Comparison of ENCODE assay signal across 8 cellular contexts in genomic region chr16:28193530-28194423, GRCh38. TPM values are rescaled to one million over a fixed set of nuclear protein-coding genes. Genes with fewer than 3 reads are reported as not detected.
A peak's percentile ranks its signal among the peaks of the same experiment; 100 is the strongest.
DNase-seq lines count a peak whose midpoint lies in the region; ATAC-seq and TF ChIP-seq lines count a peak whose summit lies in the region.

No MANE protein-coding gene starts in this region.

- ATAC-seq in GM19438 (IDR thresholded peaks at IDR 0.05; ENCODE audit: low read depth, unreplicated experiment) (peak; percentile 29), memory B cell (ENCODE audit: low read depth) (peak; percentile 4)

- TF ChIP-seq CTCF in AG10803 (conservative IDR thresholded peaks at IDR 0.05; ENCODE audit: low read length), result no peak
- no peak for TF ChIP-seq CTCF in MM.1S (IDR thresholded peaks at IDR 0.05; ENCODE audit: low read length)

- no peak overlapping the region for H3K4me2 ChIP-seq in MM.1S (ENCODE audit: low read depth, low read length)

- H3K4me3 Mint-ChIP-seq in activated naive CD8-positive, alpha-beta T cell treated with anti-CD3 and anti-CD28 coated beads for 36 hours, result peak overlapping the region; percentile 74
- H3K4me3 Mint-ChIP-seq in memory B cell, result peak overlapping the region; percentile 77

- no peak overlapping the region for H2AFZ ChIP-seq in MM.1S (ENCODE audit: low read length)

- peak overlapping the region; percentile 91 for H3K27ac Mint-ChIP-seq in activated naive CD8-positive, alpha-beta T cell treated with anti-CD3 and anti-CD28 coated beads for 36 hours
- H3K27ac Mint-ChIP-seq in memory B cell, result peak overlapping the region; percentile 96

- peak; percentile 98 for DNase-seq in AG10803 (ENCODE audit: low read depth)
- peak; percentile 56 for DNase-seq in activated naive CD8-positive, alpha-beta T cell treated with anti-CD3 and anti-CD28 coated beads for 36 hours
- DNase-seq in memory B cell (ENCODE audit: low spot score in 2 of 2), result no peak
- DNase-seq in anterior cingulate cortex (lab: John Stamatoyannopoulos, UW), result no peak
- DNase-seq in MV-4-11 (lab: John Stamatoyannopoulos, UW), result no peak
- DNase-seq in MM.1S, result no peak

- peak overlapping the region; percentile 21 for H3K4me3 ChIP-seq in AG10803 (ENCODE audit: low read length)
- no peak overlapping the region for H3K4me3 ChIP-seq in HUES48 (ENCODE audit: low read depth, low read length)
- H3K4me3 ChIP-seq in MM.1S (ENCODE audit: low read length), result no peak overlapping the region

- no peaks in the 10 kb centered on the region for H3K9me3 Mint-ChIP-seq in activated naive CD8-positive, alpha-beta T cell treated with anti-CD3 and anti-CD28 coated beads for 36 hours
- no peaks in the 10 kb centered on the region for H3K9me3 Mint-ChIP-seq in memory B cell

- H3K36me3 ChIP-seq in HUES48 (ENCODE audit: control insufficient read depth, insufficient read depth, low read length) (peaks cover 12% of the 10 kb centered on the region), MM.1S (replicated peaks; ENCODE audit: insufficient read depth, low read length) (no peaks in the 10 kb centered on the region)

- H4K20me1 ChIP-seq in MM.1S (ENCODE audit: insufficient read depth, low read length), result peaks cover 46% of the 10 kb centered on the region

- H3K4me1 ChIP-seq in HUES48 (ENCODE audit: control insufficient read depth, insufficient read depth, low read length) (peaks cover 18% of the 10 kb centered on the region), MM.1S (ENCODE audit: low read length) (peaks cover 2% of the 10 kb centered on the region; the same call in 1 of the 2 replicates)

- H3K9me3 ChIP-seq in HUES48 (ENCODE audit: control insufficient read depth, insufficient read depth, low read length), result no peaks in the 10 kb centered on the region
- no peaks in the 10 kb centered on the region for H3K9me3 ChIP-seq in MM.1S (replicated peaks; ENCODE audit: insufficient read depth, low read length)

- H3K27me3 ChIP-seq in HUES48 (ENCODE audit: control insufficient read depth, insufficient read depth, low read length) (no peaks in the 10 kb centered on the region), MM.1S (replicated peaks; ENCODE audit: insufficient read depth, low read length) (no peaks in the 10 kb centered on the region)

- no peaks in the 10 kb centered on the region for H3K9me2 ChIP-seq in MM.1S (replicated peaks; ENCODE audit: insufficient read depth, low read length)

- no peak overlapping the region; the same call in 1 of the 2 replicates for H3K9ac ChIP-seq in HUES48 (ENCODE audit: low read depth, low read length)
- H3K9ac ChIP-seq in MM.1S (ENCODE audit: low read length), result no peak overlapping the region

- peaks cover 67% of the 10 kb centered on the region for H3K36me3 Mint-ChIP-seq in activated naive CD8-positive, alpha-beta T cell treated with anti-CD3 and anti-CD28 coated beads for 36 hours
- H3K36me3 Mint-ChIP-seq in memory B cell, result peaks cover 21% of the 10 kb centered on the region

- H3F3A ChIP-seq in MM.1S (ENCODE audit: insufficient read depth, low read length), result 0 out of 2 replicates have a peak, but pooled peaks cover 1% of the 10 kb centered on the region

- peaks cover 95% of the 10 kb centered on the region for H3K79me2 ChIP-seq in MM.1S (ENCODE audit: low read length)

- peaks cover 80% of the 10 kb centered on the region for H3K4me1 Mint-ChIP-seq in activated naive CD8-positive, alpha-beta T cell treated with anti-CD3 and anti-CD28 coated beads for 36 hours
- peaks cover 52% of the 10 kb centered on the region for H3K4me1 Mint-ChIP-seq in memory B cell

- peak overlapping the region; percentile 21 for H3K27ac ChIP-seq in HUES48 (ENCODE audit: low read depth, low read length)
- no peak overlapping the region for H3K27ac ChIP-seq in MM.1S (ENCODE audit: low read length)

- no peaks in the 10 kb centered on the region for H3K27me3 Mint-ChIP-seq in activated naive CD8-positive, alpha-beta T cell treated with anti-CD3 and anti-CD28 coated beads for 36 hours
- no peaks in the 10 kb centered on the region for H3K27me3 Mint-ChIP-seq in memory B cell

RNA-seq across cellular contexts. Expression of gene XPO6, which starts 18.0 kb away (rescaled TPM):
- 100 to 1,000 TPM; 234 to 241 TPM for total RNA-seq in activated naive CD8-positive, alpha-beta T cell treated with anti-CD3 and anti-CD28 coated beads for 36 hours

Comparison
In these comparisons a context has a peak if more than half of its experiments do, and no peak if none do; other contexts are left out.
1. DNase-seq: peak in AG10803 (single experiment) and activated naive CD8-positive, alpha-beta T cell treated with anti-CD3 and anti-CD28 coated beads for 36 hours (single experiment); none in memory B cell (0 of 2), anterior cingulate cortex (0 of 58), MV-4-11 (single experiment) and MM.1S (single experiment).